ENCODE assay signal across 8 cellular contexts in genomic region chr6:3355358-3356055, GRCh38.
DNase-seq lines count a peak whose midpoint lies in the region; ATAC-seq and TF ChIP-seq lines count a peak whose summit lies in the region.

No MANE protein-coding gene starts in this region.

- peak overlapping the region; percentile 90 for H3K27ac Mint-ChIP-seq in endothelial cell (ENCODE audit: unreplicated experiment)
- H3K27ac Mint-ChIP-seq in nephron, result peak overlapping the region; percentile 83 to 98 (median 96)

- ATAC-seq in HG03571 (IDR thresholded peaks at IDR 0.05; ENCODE audit: unreplicated experiment), result no peak

- H3K4me3 Mint-ChIP-seq in endothelial cell (ENCODE audit: unreplicated experiment), result peak overlapping the region; percentile 10
- H3K4me3 Mint-ChIP-seq in nephron, result peak overlapping the region; percentile 78 to 83 (median 79)

- H3K4me1 Mint-ChIP-seq in endothelial cell (ENCODE audit: unreplicated experiment), result peaks cover 75% of the 10 kb centered on the region
- H3K4me1 Mint-ChIP-seq in nephron, result peaks cover 50% of the 10 kb centered on the region

- peaks cover 26% of the 10 kb centered on the region for H3K36me3 Mint-ChIP-seq in endothelial cell (ENCODE audit: low read depth, unreplicated experiment)
- H3K36me3 Mint-ChIP-seq in nephron (ENCODE audit: low read depth), result no peaks in the 10 kb centered on the region

- H3K27me3 Mint-ChIP-seq in endothelial cell (ENCODE audit: unreplicated experiment), result peaks cover 20% of the 10 kb centered on the region
- peaks cover 4% of the 10 kb centered on the region for H3K27me3 Mint-ChIP-seq in nephron (ENCODE audit: low read depth)

- H3K9me3 Mint-ChIP-seq in endothelial cell (ENCODE audit: unreplicated experiment), result no peaks in the 10 kb centered on the region
- H3K9me3 Mint-ChIP-seq in nephron, result no peaks in the 10 kb centered on the region

- peak; percentile 10 for DNase-seq in NCI-H146 (lab: John Stamatoyannopoulos, UW)
- DNase-seq in NCI-H146 treated with DMSO at 0.1 percent for 48 hours (lab: John Stamatoyannopoulos, UW; ENCODE audit: unreplicated experiment), result no peak
- DNase-seq in T-helper 22 cell (ENCODE audit: low read depth), result peak; percentile 12
- no peak for DNase-seq in endothelial cell (ENCODE audit: low spot score)
- DNase-seq in stimulated activated CD8-positive, alpha-beta memory T cell treated with anti-CD3 and anti-CD28 coated beads, Interleukin-4, amount 100 ng/mL, for 48 hours, result no peak
- no peak for DNase-seq in stimulated activated CD4-positive, alpha-beta T cell treated with anti-CD3 and anti-CD28 coated beads, Interleukin-4, amount 100 ng/mL, for 1 hour

- TF ChIP-seq CTCF in endothelial cell (IDR thresholded peaks at IDR 0.05; ENCODE audit: unreplicated experiment) (no peak), nephron (IDR thresholded peaks at IDR 0.05; ENCODE audit: unreplicated experiment in 3 of 3) (no peak)

Comparison
In these comparisons a context has a peak if more than half of its experiments do, and no peak if none do; other contexts are left out.
1. DNase-seq: peak in NCI-H146 (single experiment) and T-helper 22 cell (single experiment); none in NCI-H146 treated with DMSO at 0.1 percent for 48 hours (single experiment), endothelial cell (single experiment), stimulated activated CD8-positive, alpha-beta memory T cell treated with anti-CD3 and anti-CD28 coated beads, Interleukin-4, amount 100 ng/mL, for 48 hours (single experiment) and stimulated activated CD4-positive, alpha-beta T cell treated with anti-CD3 and anti-CD28 coated beads, Interleukin-4, amount 100 ng/mL, for 1 hour (single experiment).